8 cellular contexts compared by ENCODE assay signal in the genomic region with DNA sequence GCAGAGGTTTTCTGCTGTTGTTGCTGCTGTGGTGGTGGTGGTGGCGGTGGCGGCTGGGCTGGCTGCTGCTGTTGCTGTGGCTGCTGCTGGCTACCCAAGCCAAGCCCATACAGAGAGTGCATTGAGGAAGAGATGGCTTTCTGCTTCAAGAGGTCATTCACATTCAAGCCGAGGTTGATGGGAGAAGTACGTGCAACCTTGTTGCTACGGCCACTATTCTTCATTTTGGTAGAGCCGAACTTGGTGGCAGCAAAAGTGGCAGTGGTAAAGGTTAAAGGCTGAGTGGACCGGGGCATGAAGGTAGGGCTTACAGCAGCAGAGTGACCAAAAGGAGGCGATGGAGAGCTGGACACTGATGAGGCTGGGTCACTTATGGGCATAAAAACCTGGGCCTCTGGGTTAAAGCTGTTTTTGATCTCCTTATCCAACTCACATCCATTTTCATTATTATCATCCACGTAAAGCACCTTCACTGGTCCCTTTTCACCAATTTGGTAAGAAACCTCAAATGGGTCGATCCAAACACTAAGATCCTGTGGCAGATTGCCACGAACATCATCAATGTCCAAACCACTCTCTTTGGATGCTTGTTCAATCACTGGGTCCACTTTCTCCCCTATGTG. TPM values are rescaled to one million over a fixed set of nuclear protein-coding genes. Genes with fewer than 3 reads are reported as not detected.
DNase-seq lines count a peak whose midpoint lies in the region; ATAC-seq and TF ChIP-seq lines count a peak whose summit lies in the region.

No MANE protein-coding gene starts in this region.

- H3K27ac ChIP-seq in 22Rv1 (peak overlapping the region; percentile 100), coronary artery (peak overlapping the region; percentile 79 to 99), mesodermal cell (ENCODE audit: low read depth, low read length, severe bottlenecking) (no peak overlapping the region), thyroid gland (peak overlapping the region in 2 of 3 donors; percentile 100)

- 80 to 84% methylated on average over 9 to 11 of the region's 11 CpGs for WGBS in mesodermal cell (ENCODE audit: insufficient coverage in 2 of 2), 2 experiments
- 56 to 63% methylated on average over 11 of the region's 11 CpGs for WGBS in thyroid gland, 2 donors

- no peak for TF ChIP-seq POLR2A in thyroid gland (IDR thresholded peaks at IDR 0.05)

- H3K4me3 ChIP-seq in coronary artery (peak overlapping the region; percentile 96), mesodermal cell (ENCODE audit: extremely low read depth, insufficient read depth, low read length, poor library complexity, severe bottlenecking) (peak overlapping the region; percentile 95), thyroid gland (replicated peaks in 1 of 3) (peak overlapping the region in 1 of 3 donors; percentile 100)

- intact Hi-C loops in thyroid gland (cut with DNase I): loop anchor here (5.0 kb wide), 1 partner anchor 84 kb away; no protein-coding TSS in a partner anchor

- TF ChIP-seq CTCF in 22Rv1 (IDR thresholded peaks at IDR 0.05) (peak; percentile 74), GM10266 (IDR thresholded peaks at IDR 0.05; ENCODE audit: control insufficient read depth, insufficient read depth, low read depth, missing control alignments) (peak; percentile 61), coronary artery (IDR thresholded peaks at IDR 0.05) (peak; percentile 55), thyroid gland (IDR thresholded peaks at IDR 0.05) (peak in 5 of 6 experiments; percentile 15 to 59 (median 49))

- H3K27me3 ChIP-seq in thyroid gland: no peaks in the 10 kb centered on the region

- ATAC-seq in GM19395 (IDR thresholded peaks at IDR 0.05; ENCODE audit: unreplicated experiment): no peak

- no peaks in the 10 kb centered on the region for H3K9me3 ChIP-seq in mesodermal cell (ENCODE audit: control insufficient read depth, low read length)
- H3K9me3 ChIP-seq in thyroid gland: no peaks in the 10 kb centered on the region

- DNase-seq in GM10266 (ENCODE audit: extremely low spot score): no peak
- DNase-seq in RPMI7951 (ENCODE audit: low read depth): peak; percentile 28
- DNase-seq in coronary artery (ENCODE audit: low spot score): no peak
- peak; percentile 57 to 61 for DNase-seq in thyroid gland
- DNase-seq in NCI-H2107 treated with DMSO at 0.1 percent for 48 hours (lab: John Stamatoyannopoulos, UW; ENCODE audit: unreplicated experiment): no peak

- no peaks in the 10 kb centered on the region for H3K4me1 ChIP-seq in mesodermal cell (ENCODE audit: control insufficient read depth, insufficient read depth, low read length, poor library complexity, severe bottlenecking)
- H3K4me1 ChIP-seq in thyroid gland: peaks cover 32 to 39% of the 10 kb centered on the region in 2 donors

- H3K36me3 ChIP-seq in mesodermal cell (ENCODE audit: control insufficient read depth, insufficient read depth, low read length) (peaks cover 20% of the 10 kb centered on the region), thyroid gland (peaks cover 10 to 23% of the 10 kb centered on the region in 2 donors)

RNA-seq across cellular contexts. Expression of gene TOB1, which starts 2.8 kb away (rescaled TPM):
- total RNA-seq in RPMI7951 (2014; rRNA removed; shearing (Covaris generic)): 4.3 and 10.7 TPM in 2 replicates
- polyA plus RNA-seq in mesodermal cell (2013, experiment 1 of 2): 28.3 TPM
- polyA plus RNA-seq in mesodermal cell (2013, experiment 2 of 2): 25.3 TPM
- total RNA-seq in thyroid gland: 10 to 100 TPM; 28.1 to 46.4 (median 31.1) TPM

RNA-seq across cellular contexts. Expression of gene WFIKKN2, which starts 27.9 kb away (rescaled TPM):
- not detected in 2 replicates for total RNA-seq in RPMI7951 (2014; rRNA removed; shearing (Covaris generic))
- polyA plus RNA-seq in mesodermal cell (2013, experiment 1 of 2): not detected
- not detected for polyA plus RNA-seq in mesodermal cell (2013, experiment 2 of 2)
- total RNA-seq in thyroid gland: under 1 TPM in 1 of 4 donors, not detected in 3; 0.11 TPM

Comparison
In these comparisons a context has a peak if more than half of its experiments do, and no peak if none do; other contexts are left out.
1. DNase-seq: peak in RPMI7951 (single experiment) and thyroid gland (2 of 2); none in GM10266 (single experiment), coronary artery (single experiment) and NCI-H2107 treated with DMSO at 0.1 percent for 48 hours (single experiment).
2. Peak in every context shown above with its lines, with median percentiles within 50 percentile points of each other: CTCF ChIP-seq.